1 cellular context compared by ENCODE assay signal in the genomic region with DNA sequence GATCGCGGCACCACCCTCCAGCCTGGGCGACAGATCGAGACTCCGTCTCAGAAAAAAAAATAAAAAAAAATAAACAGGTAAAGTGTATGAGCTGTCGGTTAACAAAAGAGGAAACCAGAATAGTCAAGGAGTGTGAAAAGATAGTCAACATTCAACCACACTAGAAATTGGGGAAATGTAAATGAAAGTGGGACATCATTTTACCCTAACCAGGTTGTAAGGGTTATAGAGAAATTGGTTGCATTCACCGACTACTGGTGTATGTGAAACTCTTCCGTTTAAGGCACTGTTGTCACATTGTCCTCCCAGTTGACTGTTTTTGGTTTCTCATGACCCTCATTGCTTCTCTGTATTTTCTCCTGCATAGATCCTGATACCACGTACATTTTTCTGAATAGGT.
TF ChIP-seq lines count a peak whose summit lies in the region.

No MANE protein-coding gene starts in this region.

TF ChIP-seq in HEK293, 187 proteins besides CTCF, POLR2A, EP300 and RAD21 (continued from another document):
- TF ChIP-seq, protein P1, sequence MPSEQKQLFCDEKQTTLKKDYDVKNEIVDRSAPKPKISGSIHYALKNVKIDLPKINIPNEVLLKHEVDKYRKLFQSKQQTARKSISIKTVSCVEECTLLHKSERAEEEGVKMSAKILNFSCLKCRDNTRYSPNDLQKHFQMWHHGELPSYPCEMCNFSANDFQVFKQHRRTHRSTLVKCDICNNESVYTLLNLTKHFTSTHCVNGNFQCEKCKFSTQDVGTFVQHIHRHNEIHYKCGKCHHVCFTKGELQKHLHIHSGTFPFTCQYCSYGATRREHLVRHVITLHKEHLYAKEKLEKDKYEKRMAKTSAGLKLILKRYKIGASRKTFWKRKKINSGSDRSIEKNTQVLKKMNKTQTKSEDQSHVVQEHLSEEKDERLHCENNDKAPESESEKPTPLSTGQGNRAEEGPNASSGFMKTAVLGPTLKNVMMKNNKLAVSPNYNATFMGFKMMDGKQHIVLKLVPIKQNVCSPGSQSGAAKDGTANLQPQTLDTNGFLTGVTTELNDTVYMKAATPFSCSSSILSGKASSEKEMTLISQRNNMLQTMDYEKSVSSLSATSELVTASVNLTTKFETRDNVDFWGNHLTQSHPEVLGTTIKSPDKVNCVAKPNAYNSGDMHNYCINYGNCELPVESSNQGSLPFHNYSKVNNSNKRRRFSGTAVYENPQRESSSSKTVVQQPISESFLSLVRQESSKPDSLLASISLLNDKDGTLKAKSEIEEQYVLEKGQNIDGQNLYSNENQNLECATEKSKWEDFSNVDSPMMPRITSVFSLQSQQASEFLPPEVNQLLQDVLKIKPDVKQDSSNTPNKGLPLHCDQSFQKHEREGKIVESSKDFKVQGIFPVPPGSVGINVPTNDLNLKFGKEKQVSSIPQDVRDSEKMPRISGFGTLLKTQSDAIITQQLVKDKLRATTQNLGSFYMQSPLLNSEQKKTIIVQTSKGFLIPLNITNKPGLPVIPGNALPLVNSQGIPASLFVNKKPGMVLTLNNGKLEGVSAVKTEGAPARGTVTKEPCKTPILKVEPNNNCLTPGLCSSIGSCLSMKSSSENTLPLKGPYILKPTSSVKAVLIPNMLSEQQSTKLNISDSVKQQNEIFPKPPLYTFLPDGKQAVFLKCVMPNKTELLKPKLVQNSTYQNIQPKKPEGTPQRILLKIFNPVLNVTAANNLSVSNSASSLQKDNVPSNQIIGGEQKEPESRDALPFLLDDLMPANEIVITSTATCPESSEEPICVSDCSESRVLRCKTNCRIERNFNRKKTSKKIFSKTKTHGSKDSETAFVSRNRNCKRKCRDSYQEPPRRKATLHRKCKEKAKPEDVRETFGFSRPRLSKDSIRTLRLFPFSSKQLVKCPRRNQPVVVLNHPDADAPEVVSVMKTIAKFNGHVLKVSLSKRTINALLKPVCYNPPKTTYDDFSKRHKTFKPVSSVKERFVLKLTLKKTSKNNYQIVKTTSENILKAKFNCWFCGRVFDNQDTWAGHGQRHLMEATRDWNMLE (tag by site-specific recombination; conservative IDR thresholded peaks at IDR 0.05; ENCODE audit: low read depth): no peak
TF ChIP-seq in HEK293: peak in this region for 1.
